Comparison of ENCODE assay signal across 13 cellular contexts in genomic region chr16:20874088-20874581, GRCh38. TPM values are rescaled to one million over a fixed set of nuclear protein-coding genes. Genes with fewer than 3 reads are reported as not detected.
A peak's percentile ranks its signal among the peaks of the same experiment; 100 is the strongest.
DNase-seq lines count a peak whose midpoint lies in the region; ATAC-seq, FAIRE-seq and TF ChIP-seq lines count a peak whose summit lies in the region.
"Had no signal": no experiment of that assay in that cellular context is flagged by ENCODE, and none has a peak within 500 bp of the region (broad histone marks: within the 10 kb centered on the region; RNA-seq: fewer than 3 reads in every experiment).

No MANE protein-coding gene starts in this region.

- no peak overlapping the region for H2BK120ac ChIP-seq in mesendoderm (ENCODE audit: low read depth, low read length)

- no peak overlapping the region for H3K56ac ChIP-seq in mesendoderm (ENCODE audit: low read length)

- H3K36me3 Mint-ChIP-seq in activated T-helper 1 cell treated with anti-CD3 and anti-CD28 coated beads, Interleukin-12 subunit alpha, Interleukin-12 subunit beta, Interleukin-2, Interleukin-4 antibody, amounts not matched to agents 30 ng/mL and 10 ng/mL and 1 ng/mL, durations not matched to agents 14 hours and 24 hours and 36 hours (ENCODE audit: low read depth) = peaks cover 33% of the 10 kb centered on the region
- peaks cover 0 to 30% (median 3%) of the 10 kb centered on the region in 5 donors for H3K36me3 Mint-ChIP-seq in naive thymus-derived CD4-positive, alpha-beta T cell

- no peak overlapping the region for H3K4ac ChIP-seq in mesendoderm (ENCODE audit: low read depth, low read length)

- intact Hi-C loops in activated T-helper 1 cell treated with anti-CD3 and anti-CD28 coated beads, Interleukin-12 subunit alpha, Interleukin-12 subunit beta, Interleukin-2, Interleukin-4 antibody, amounts not matched to agents 30 ng/mL and 10 ng/mL and 1 ng/mL, durations not matched to agents 14 hours and 24 hours and 36 hours (cut with micrococcal nuclease) = loop anchor here (1.0 to 2.0 kb wide), 4 partner anchors 10 to 71 kb away; partner anchors contain the start of genes DCUN1D3, ERI2, LYRM1 and REXO5
- intact Hi-C loops in naive thymus-derived CD4-positive, alpha-beta T cell (cut with micrococcal nuclease) = loop anchor here (1.0 to 2.0 kb wide), 4 partner anchors 23 to 67 kb away; partner anchors contain the start of genes DCUN1D3 (in 2 of the 2), LYRM1 (in 2 of the 2), ERI2 (in 1 of the 2) and REXO5 (in 1 of the 2)

- no peak overlapping the region for H4K5ac ChIP-seq in mesendoderm (ENCODE audit: low read length)

- peak overlapping the region; percentile 58 for H3K4me3 Mint-ChIP-seq in activated T-helper 1 cell treated with anti-CD3 and anti-CD28 coated beads, Interleukin-12 subunit alpha, Interleukin-12 subunit beta, Interleukin-2, Interleukin-4 antibody, amounts not matched to agents 30 ng/mL and 10 ng/mL and 1 ng/mL, durations not matched to agents 14 hours and 24 hours and 36 hours
- peak overlapping the region in 9 of 10 donors; percentile 67 to 85 (median 81) for H3K4me3 Mint-ChIP-seq in naive thymus-derived CD4-positive, alpha-beta T cell
- H3K4me3 Mint-ChIP-seq: mesothelial cell of epicardium had no signal

- no peak overlapping the region for H2BK15ac ChIP-seq in mesendoderm (replicated peaks; ENCODE audit: low read depth)

- FAIRE-seq in small intestine (lab: Jason Lieb, UNC) = no peak
- FAIRE-seq: H1 had no signal

- peaks cover 18 to 27% of the 10 kb centered on the region in 2 donors for H3K4me1 ChIP-seq in naive thymus-derived CD4-positive, alpha-beta T cell (ENCODE audit: control insufficient read depth in 2 of 2, insufficient read depth in 2 of 2, low read length in 2 of 2)
- H3K4me1 ChIP-seq in mesendoderm (ENCODE audit: control insufficient read depth, low read depth, low read length) (peaks cover 20% of the 10 kb centered on the region), small intestine (ENCODE audit: control insufficient read depth in 2 of 2, insufficient read depth in 1 of 2, low read depth in 1 of 2, low read length in 1 of 2) (peaks cover 1 to 18% of the 10 kb centered on the region in 2 donors)

- no CpG with 5 or more reads among the region's 4 CpGs for WGBS in mesendoderm (ENCODE audit: extremely low coverage, insufficient coverage, low lambda C conversion rate)
- 72 to 82% (median 74%) methylated on average over 4 of the region's 4 CpGs for WGBS in small intestine, 3 donors

- peaks cover 17% of the 10 kb centered on the region for H3K79me1 ChIP-seq in mesendoderm (ENCODE audit: low read length)

- H3K27ac Mint-ChIP-seq in activated T-helper 1 cell treated with anti-CD3 and anti-CD28 coated beads, Interleukin-12 subunit alpha, Interleukin-12 subunit beta, Interleukin-2, Interleukin-4 antibody, amounts not matched to agents 30 ng/mL and 10 ng/mL and 1 ng/mL, durations not matched to agents 14 hours and 24 hours and 36 hours = peak overlapping the region; percentile 83
- H3K27ac Mint-ChIP-seq in naive thymus-derived CD4-positive, alpha-beta T cell = peak overlapping the region; percentile 37 to 99 (median 92)
- H3K27ac Mint-ChIP-seq: mesothelial cell of epicardium had no signal

- H3K79me2 ChIP-seq in mesendoderm (ENCODE audit: control insufficient read depth, insufficient read depth, low read length) = peaks cover 9% of the 10 kb centered on the region

- TF ChIP-seq CTCF in GM06990 (IDR thresholded peaks at IDR 0.05; ENCODE audit: insufficient read depth, low read length, poor library complexity, severe bottlenecking) = no peak

- H3K23ac ChIP-seq in mesendoderm (ENCODE audit: low read length) = no peak overlapping the region

- CTCF ChIA-PET in naive thymus-derived CD4-positive, alpha-beta T cell (lab: Charles Lee) = interaction anchor here (0.8 to 2.7 kb wide), 7 partner anchors 9 to 29 kb away, joined by 3 to 18 read pairs (median 4); partner anchors contain the start of gene LYRM1

- H3K18ac ChIP-seq in mesendoderm (ENCODE audit: low read length) = no peak overlapping the region

- H3K4me2 ChIP-seq in mesendoderm (ENCODE audit: low read length) = no peak overlapping the region

- H3K4me1 Mint-ChIP-seq in activated T-helper 1 cell treated with anti-CD3 and anti-CD28 coated beads, Interleukin-12 subunit alpha, Interleukin-12 subunit beta, Interleukin-2, Interleukin-4 antibody, amounts not matched to agents 30 ng/mL and 10 ng/mL and 1 ng/mL, durations not matched to agents 14 hours and 24 hours and 36 hours (ENCODE audit: low read depth) = peaks cover 84% of the 10 kb centered on the region
- H3K4me1 Mint-ChIP-seq in naive thymus-derived CD4-positive, alpha-beta T cell = peaks cover 30 to 84% (median 40%) of the 10 kb centered on the region in 7 donors

- DNase-seq in GM06990 (ENCODE audit: extremely low read depth, insufficient read length) (no peak), SIG-M5 treated with dmso at 0.1 percent for 504 hours (lab: John Stamatoyannopoulos, UW; ENCODE audit: unreplicated experiment) (no peak), mesendoderm (no peak), small intestine (no peak)
- DNase-seq in activated T-helper 1 cell treated with anti-CD3 and anti-CD28 coated beads, Interleukin-12 subunit alpha, Interleukin-12 subunit beta, Interleukin-2, Interleukin-4 antibody, amounts not matched to agents 30 ng/mL and 10 ng/mL and 1 ng/mL, durations not matched to agents 14 hours and 24 hours and 36 hours (ENCODE audit: low spot score) = no peak
- DNase-seq in naive thymus-derived CD4-positive, alpha-beta T cell = no peak
- no peak for DNase-seq in stimulated activated naive CD4-positive, alpha-beta T cell (lab: John Stamatoyannopoulos, UW)
- DNase-seq: DMS153, NCI-H526 had no signal

- no peak overlapping the region for H2BK5ac ChIP-seq in mesendoderm (ENCODE audit: low read length)

- no peak overlapping the region for H2AK5ac ChIP-seq in mesendoderm (ENCODE audit: low read length)

- no peaks in the 10 kb centered on the region for H3K9me3 Mint-ChIP-seq in activated T-helper 1 cell treated with anti-CD3 and anti-CD28 coated beads, Interleukin-12 subunit alpha, Interleukin-12 subunit beta, Interleukin-2, Interleukin-4 antibody, amounts not matched to agents 30 ng/mL and 10 ng/mL and 1 ng/mL, durations not matched to agents 14 hours and 24 hours and 36 hours
- H3K9me3 Mint-ChIP-seq in naive thymus-derived CD4-positive, alpha-beta T cell = peaks cover 0 to 5% (median 0%) of the 10 kb centered on the region in 11 donors

- no peaks in the 10 kb centered on the region for H3K36me3 ChIP-seq in GM06990 (ENCODE audit: control insufficient read depth, insufficient read depth, low read length)
- H3K36me3 ChIP-seq in naive thymus-derived CD4-positive, alpha-beta T cell (ENCODE audit: control insufficient read depth in 2 of 3, insufficient read depth in 3 of 3, low read length in 3 of 3) = peaks cover 0 to 5% (median 0%) of the 10 kb centered on the region in 3 experiments
- H3K36me3 ChIP-seq in mesendoderm (ENCODE audit: control insufficient read depth, insufficient read depth, low read length) = no peaks in the 10 kb centered on the region
- no peaks in the 10 kb centered on the region for H3K36me3 ChIP-seq in small intestine (ENCODE audit: control insufficient read depth in 2 of 2, insufficient read depth in 2 of 2, low read length in 2 of 2)
- H3K36me3 ChIP-seq: right atrium auricular region had no signal

- POLR2A ChIA-PET in naive thymus-derived CD4-positive, alpha-beta T cell (lab: Charles Lee) = interaction anchor here (1.0 to 1.9 kb wide), 4 partner anchors 16 to 29 kb away, joined by 3 to 12 read pairs (median 4); partner anchors contain the start of genes DCUN1D3 and LYRM1

- ATAC-seq in HG02943 (IDR thresholded peaks at IDR 0.05; ENCODE audit: low read depth, unreplicated experiment) = peak; percentile 12
- ATAC-seq in naive thymus-derived CD4-positive, alpha-beta T cell = no peak

- no peak overlapping the region for H3K9ac ChIP-seq in mesendoderm (ENCODE audit: low read length)

- H3K4me3 ChIP-seq in GM06990 (replicated peaks; ENCODE audit: low read depth, low read length) (peak overlapping the region; percentile 11), mesendoderm (ENCODE audit: low read length) (no peak overlapping the region), small intestine (ENCODE audit: low read depth in 1 of 2, low read length in 2 of 2) (no peak overlapping the region)
- peak overlapping the region; percentile 35 for H3K4me3 ChIP-seq in naive thymus-derived CD4-positive, alpha-beta T cell (ENCODE audit: low read length)
- H3K4me3 ChIP-seq: right atrium auricular region had no signal

- H3K27me3 ChIP-seq in GM06990 (replicated peaks; ENCODE audit: control insufficient read depth, insufficient read depth, low read length) = no peaks in the 10 kb centered on the region
- no peaks in the 10 kb centered on the region for H3K27me3 ChIP-seq in naive thymus-derived CD4-positive, alpha-beta T cell (ENCODE audit: control insufficient read depth in 2 of 2, insufficient read depth in 2 of 2, low read length in 2 of 2)
- H3K27me3 ChIP-seq in mesendoderm (ENCODE audit: insufficient read depth, low read length, poor library complexity) = no peaks in the 10 kb centered on the region
- H3K27me3 ChIP-seq in small intestine (ENCODE audit: control insufficient read depth in 2 of 2, insufficient read depth in 2 of 2, low read length in 2 of 2) = no peaks in the 10 kb centered on the region
- H3K27me3 ChIP-seq: right atrium auricular region had no signal

- no peaks in the 10 kb centered on the region for H3K9me3 ChIP-seq in naive thymus-derived CD4-positive, alpha-beta T cell (ENCODE audit: control insufficient read depth in 2 of 3, low read length in 3 of 3)
- no peaks in the 10 kb centered on the region for H3K9me3 ChIP-seq in small intestine (ENCODE audit: control insufficient read depth, low read depth)
- H3K9me3 ChIP-seq: right atrium auricular region had no signal

- peaks cover 2% of the 10 kb centered on the region for H3K27me3 Mint-ChIP-seq in activated T-helper 1 cell treated with anti-CD3 and anti-CD28 coated beads, Interleukin-12 subunit alpha, Interleukin-12 subunit beta, Interleukin-2, Interleukin-4 antibody, amounts not matched to agents 30 ng/mL and 10 ng/mL and 1 ng/mL, durations not matched to agents 14 hours and 24 hours and 36 hours (ENCODE audit: insufficient read depth)
- no peaks in the 10 kb centered on the region for H3K27me3 Mint-ChIP-seq in naive thymus-derived CD4-positive, alpha-beta T cell

- peak overlapping the region; percentile 62 for H3K27ac ChIP-seq in naive thymus-derived CD4-positive, alpha-beta T cell (ENCODE audit: low read depth, low read length)
- H3K27ac ChIP-seq in mesendoderm (ENCODE audit: low read depth, low read length) (no peak overlapping the region), small intestine (ENCODE audit: low read depth in 1 of 2, low read length in 1 of 2) (peak overlapping the region in 1 of 2 donors; percentile 19)
- H3K27ac ChIP-seq: right atrium auricular region had no signal

- no peak overlapping the region for H4K8ac ChIP-seq in mesendoderm (ENCODE audit: low read depth, low read length)

RNA-seq across cellular contexts. Expression of gene DCUN1D3, which starts 26.0 kb away (rescaled TPM):
- total RNA-seq in activated T-helper 1 cell treated with anti-CD3 and anti-CD28 coated beads, Interleukin-12 subunit alpha, Interleukin-12 subunit beta, Interleukin-2, Interleukin-4 antibody, amounts not matched to agents 30 ng/mL and 10 ng/mL and 1 ng/mL, durations not matched to agents 14 hours and 24 hours and 36 hours = 14.5 and 16.7 TPM in 2 replicates
- 10 to 100 TPM in 1 of 5 experiments, 1 to 10 TPM in 4; 4.0 to 15.7 (median 6.5) TPM for total RNA-seq in naive thymus-derived CD4-positive, alpha-beta T cell
- polyA plus RNA-seq in naive thymus-derived CD4-positive, alpha-beta T cell = 1 to 10 TPM in 1 of 2 donors, under 1 TPM in 1; 0.82 to 1.4 TPM
- 5.1 TPM for polyA plus RNA-seq in mesendoderm (2013, experiment 1 of 2)
- 5.4 TPM for polyA plus RNA-seq in mesendoderm (2013, experiment 2 of 2)
- polyA plus RNA-seq in small intestine = 1 to 10 TPM; 1.6 to 4.8 (median 2.7) TPM

RNA-seq across cellular contexts. Expression of gene LYRM1, which starts 26.4 kb away (rescaled TPM):
- total RNA-seq in activated T-helper 1 cell treated with anti-CD3 and anti-CD28 coated beads, Interleukin-12 subunit alpha, Interleukin-12 subunit beta, Interleukin-2, Interleukin-4 antibody, amounts not matched to agents 30 ng/mL and 10 ng/mL and 1 ng/mL, durations not matched to agents 14 hours and 24 hours and 36 hours = 21.2 and 23.7 TPM in 2 replicates
- 10 to 100 TPM; 13.4 to 29.1 (median 20.0) TPM for total RNA-seq in naive thymus-derived CD4-positive, alpha-beta T cell
- polyA plus RNA-seq in naive thymus-derived CD4-positive, alpha-beta T cell = 10 to 100 TPM; 33.3 to 43.8 TPM
- polyA plus RNA-seq in mesendoderm (2013, experiment 1 of 2) = 11.7 TPM
- 11.3 TPM for polyA plus RNA-seq in mesendoderm (2013, experiment 2 of 2)
- polyA plus RNA-seq in small intestine = 10 to 100 TPM; 18.1 to 53.0 (median 37.6) TPM

Comparison
In these comparisons a context has a peak if more than half of its experiments do, and no peak if none do; other contexts are left out.
1. H3K4me3 ChIP-seq: peak in GM06990 (single experiment) and naive thymus-derived CD4-positive, alpha-beta T cell (single experiment); none in mesendoderm (single experiment) and small intestine (0 of 2).